In genomic region chr11:40885257-40885947, GRCh38 we compare ENCODE assay signal across 20 cellular contexts.
"Had no signal": no experiment of that assay in that cellular context is flagged by ENCODE, and none has a peak within 500 bp of the region (broad histone marks: within the 10 kb centered on the region; RNA-seq: fewer than 3 reads in every experiment).

No MANE protein-coding gene starts in this region.

- H3K4me1 ChIP-seq: sigmoid colon, testis, uterus had no signal

- DNase-seq: activated CD4-positive, alpha-beta T cell treated with anti-CD3 and anti-CD28 coated beads, Interleukin-2, amount 10 ng/mL, durations not matched to agents 24 days and 14 days; activated CD8-positive, alpha-beta T cell treated with anti-CD3 and anti-CD28 coated beads, Interleukin-2, amount 10 ng/mL, durations not matched to agents 7 days and 5 days; activated gamma-delta T cell; anterior cingulate cortex; caudate nucleus; effector CD4-positive, alpha-beta T cell; glutamatergic neuron; immature natural killer cell; natural killer cell; retina; sigmoid colon; stimulated activated CD4-positive, alpha-beta T cell treated with anti-CD3 and anti-CD28 coated beads, Interleukin-2, amount 100 ng/mL, for 48 hours; stimulated activated naive CD4-positive, alpha-beta T cell; testis; trophoblast cell; uterus had no signal

- H3K27ac ChIP-seq: hepatocyte, sigmoid colon, testis, uterus, VCaP had no signal

- ATAC-seq: activated CD4-positive, CD25-positive, alpha-beta regulatory T cell treated with anti-CD3 and anti-CD28 coated beads, Interleukin-2, amount 50 U/mL, for 24 hours; activated CD8-positive, alpha-beta T cell treated with anti-CD3 and anti-CD28 coated beads, Interleukin-2, amount 10 ng/mL, durations not matched to agents 7 days and 5 days; left lobe of liver; natural killer cell had no signal

- H3K27me3 ChIP-seq: hepatocyte, sigmoid colon, testis, uterus had no signal
